16 cellular contexts compared by ENCODE assay signal in genomic region chr12:2982361-2982760, GRCh38.
"Had no signal": no experiment of that assay in that cellular context is flagged by ENCODE, and none has a peak within 500 bp of the region (broad histone marks: within the 10 kb centered on the region; RNA-seq: fewer than 3 reads in every experiment).

No MANE protein-coding gene starts in this region.

- H3K27me3 ChIP-seq: thyroid gland had no signal

- H3K4me3 ChIP-seq: thyroid gland had no signal

- DNase-seq: activated CD8-positive, alpha-beta memory T cell treated with anti-CD3 and anti-CD28 coated beads for 24 hours; activated CD8-positive, alpha-beta memory T cell treated with anti-CD3 and anti-CD28 coated beads, Interleukin-2, amount 50 U/mL, for 48 hours; activated effector memory CD4-positive, alpha-beta T cell treated with Interleukin-2 at 50 U/mL for 16 hours; activated T-cell treated with anti-CD3 and anti-CD28 coated beads, Interleukin-2, amount 50 U/mL, for 48 hours; dermis blood vessel endothelial cell; effector memory CD8-positive, alpha-beta T cell; hypothalamus; islet precursor cell; naive B cell; stimulated activated CD4-positive, alpha-beta T cell treated with anti-CD3 and anti-CD28 coated beads, Interleukin-12 subunit alpha, Interleukin-12 subunit beta, amount 100 ng/mL, for 4 hours; stimulated activated CD4-positive, alpha-beta T cell treated with anti-CD3 and anti-CD28 coated beads, Interleukin-1b, Interleukin-23, amount 100 ng/mL, for 48 hours; stimulated activated CD8-positive, alpha-beta memory T cell treated with anti-CD3 and anti-CD28 coated beads, Interleukin-4, amount 100 ng/mL, for 48 hours; stimulated activated naive CD4-positive, alpha-beta T cell; thyroid gland had no signal

- H3K36me3 ChIP-seq: thyroid gland had no signal

- H3K27ac ChIP-seq: thyroid gland had no signal

- H3K9me3 ChIP-seq: thyroid gland had no signal

- ATAC-seq: activated CD4-positive, CD25-positive, alpha-beta regulatory T cell treated with anti-CD3 and anti-CD28 coated beads, Interleukin-2, amount 50 U/mL, for 24 hours; effector memory CD8-positive, alpha-beta T cell; left lobe of liver had no signal
